26 cellular contexts compared by ENCODE assay signal in the genomic region with DNA sequence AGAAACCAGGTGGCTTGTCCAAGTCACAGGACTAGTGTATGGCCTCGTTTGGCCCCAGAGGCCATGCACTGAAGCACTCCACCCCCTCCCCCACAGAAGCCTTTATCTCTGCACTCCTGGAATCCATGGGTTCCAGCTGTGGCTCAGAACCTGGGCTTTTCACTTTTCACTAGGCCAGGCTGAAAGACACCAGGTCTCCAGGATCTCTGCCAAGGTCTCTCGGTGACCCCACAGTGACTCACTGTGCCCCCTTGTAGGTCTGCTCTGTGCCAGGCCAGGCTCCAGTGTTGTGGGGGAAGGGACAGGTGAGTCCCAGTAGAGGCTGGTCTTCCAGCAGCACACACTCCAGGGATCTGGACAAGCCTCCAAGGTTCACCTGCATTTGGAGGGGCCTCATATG. TPM values are rescaled to one million over a fixed set of nuclear protein-coding genes. Genes with fewer than 3 reads are reported as not detected.
"Had no signal": no experiment of that assay in that cellular context is flagged by ENCODE, and none has a peak within 500 bp of the region (broad histone marks: within the 10 kb centered on the region; RNA-seq: fewer than 3 reads in every experiment).

No MANE protein-coding gene starts in this region.

- H3K4me1 ChIP-seq: esophagus squamous epithelium, left lung, lower lobe of right lung, pancreas, psoas muscle, vagina had no signal

- H3K9me3 ChIP-seq: esophagus squamous epithelium, left lung, lower lobe of right lung, pancreas, psoas muscle, thoracic aorta, vagina had no signal

- H3K4me3 Mint-ChIP-seq: activated CD4-positive, alpha-beta T cell treated with anti-CD3 and anti-CD28 coated beads, Interleukin-2, amount 10 ng/mL, durations not matched to agents 7 days and 5 days; activated CD8-positive, alpha-beta T cell treated with anti-CD3 and anti-CD28 coated beads for 36 hours; activated naive CD8-positive, alpha-beta T cell; naive B cell; nephron progenitor cell had no signal

- DNase-seq: activated CD4-positive, alpha-beta T cell treated with anti-CD3 and anti-CD28 coated beads for 1 hour; activated CD4-positive, alpha-beta T cell treated with anti-CD3 and anti-CD28 coated beads, Interleukin-2, amount 10 ng/mL, durations not matched to agents 7 days and 5 days; activated CD8-positive, alpha-beta T cell treated with anti-CD3 and anti-CD28 coated beads for 36 hours; activated naive CD4-positive, alpha-beta T cell treated with Interleukin-2 at 50 U/mL for 16 hours; activated T-cell treated with anti-CD3 and anti-CD28 coated beads, Interleukin-2, amount 50 U/mL, for 48 hours; anterior cingulate cortex; dermis blood vessel endothelial cell; effector CD4-positive, alpha-beta T cell; esophagus squamous epithelium; foreskin melanocyte; kidney glomerular epithelial cell; left lung; lower lobe of right lung; naive B cell; nephron progenitor cell; pancreas; psoas muscle; stimulated activated naive CD4-positive, alpha-beta T cell; T-helper 17 cell; T1000; trophoblast cell had no signal

- ATAC-seq: activated CD8-positive, alpha-beta T cell treated with anti-CD3 and anti-CD28 coated beads for 36 hours; left lung; lower lobe of right lung; pancreas; psoas muscle; T-helper 17 cell had no signal

- H3K4me3 ChIP-seq: esophagus squamous epithelium, left lung, lower lobe of right lung, pancreas, psoas muscle, thoracic aorta, vagina had no signal

- H3K36me3 ChIP-seq: esophagus squamous epithelium, left lung, lower lobe of right lung, pancreas, thoracic aorta, vagina had no signal

- H3K27me3 Mint-ChIP-seq: activated CD8-positive, alpha-beta T cell treated with anti-CD3 and anti-CD28 coated beads for 36 hours had no signal

- H3K27ac ChIP-seq: epithelial cell of prostate, esophagus squamous epithelium, left lung, lower lobe of right lung, pancreas, psoas muscle, thoracic aorta, vagina had no signal

- H3K27me3 ChIP-seq: pancreas, vagina had no signal

- H3K27ac Mint-ChIP-seq: activated CD4-positive, alpha-beta T cell treated with anti-CD3 and anti-CD28 coated beads, Interleukin-2, amount 10 ng/mL, durations not matched to agents 7 days and 5 days; activated CD8-positive, alpha-beta T cell treated with anti-CD3 and anti-CD28 coated beads for 36 hours; activated naive CD8-positive, alpha-beta T cell; activated T-helper 2 cell treated with anti-CD3 and anti-CD28 coated beads, Interferon-gamma antibody, Interleukin-2, Interleukin-4, amounts not matched to agents 10 μg/mL and 5 μg/mL and 100 μg/mL, durations not matched to agents 14 hours and 24 hours and 36 hours; naive B cell; nephron progenitor cell; T-helper 17 cell had no signal

- H3K4me1 Mint-ChIP-seq: activated CD4-positive, alpha-beta T cell treated with anti-CD3 and anti-CD28 coated beads, Interleukin-2, amount 10 ng/mL, durations not matched to agents 7 days and 5 days; naive B cell; T-helper 17 cell had no signal

- H3K9me3 Mint-ChIP-seq: activated CD4-positive, alpha-beta T cell treated with anti-CD3 and anti-CD28 coated beads, Interleukin-2, amount 10 ng/mL, durations not matched to agents 7 days and 5 days; activated CD8-positive, alpha-beta T cell treated with anti-CD3 and anti-CD28 coated beads for 36 hours; activated T-helper 2 cell treated with anti-CD3 and anti-CD28 coated beads, Interferon-gamma antibody, Interleukin-2, Interleukin-4, amounts not matched to agents 10 μg/mL and 5 μg/mL and 100 μg/mL, durations not matched to agents 14 hours and 24 hours and 36 hours; naive B cell; nephron progenitor cell had no signal

- H3K36me3 Mint-ChIP-seq: activated naive CD8-positive, alpha-beta T cell; naive B cell had no signal

RNA-seq across cellular contexts. Expression of a gene that starts 31.0 kb away (rescaled TPM):
- total RNA-seq: activated CD8-positive, alpha-beta T cell treated with anti-CD3 and anti-CD28 coated beads for 36 hours; T-helper 17 cell had no signal
